18 cellular contexts compared by ENCODE assay signal in the genomic region with DNA sequence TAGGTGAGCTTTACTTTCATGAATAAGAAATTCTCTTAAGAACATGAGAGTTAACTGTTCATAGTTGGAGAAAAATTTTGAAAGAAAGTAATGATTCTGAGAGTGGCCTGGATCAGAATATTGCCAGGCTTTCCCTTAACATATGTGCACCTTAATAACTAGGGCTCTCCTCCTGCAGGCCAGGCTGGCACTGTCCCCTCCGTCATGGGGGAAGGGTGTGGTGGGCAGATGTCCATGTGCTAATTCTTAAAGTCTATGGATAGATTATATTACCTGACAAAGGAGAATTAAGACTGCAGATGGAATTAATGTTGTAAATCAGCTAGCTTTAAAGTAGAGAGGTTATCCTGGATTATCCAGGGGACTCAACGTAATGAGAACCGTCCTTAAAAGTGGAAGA. TPM values are rescaled to one million over a fixed set of nuclear protein-coding genes. Genes with fewer than 3 reads are reported as not detected.
DNase-seq lines count a peak whose midpoint lies in the region; ATAC-seq and TF ChIP-seq lines count a peak whose summit lies in the region.
"Had no signal": no experiment of that assay in that cellular context is flagged by ENCODE, and none has a peak within 500 bp of the region (broad histone marks: within the 10 kb centered on the region; RNA-seq: fewer than 3 reads in every experiment).

No MANE protein-coding gene starts in this region.

- 72% methylated on average over 3 of the region's 3 CpGs for WGBS in SK-N-SH (ENCODE audit: low lambda C conversion rate)

- H3K27me3 ChIP-seq in SK-N-SH (ENCODE audit: insufficient read depth), result no peaks in the 10 kb centered on the region
- H3K27me3 ChIP-seq: BLaER1 had no signal

- no peak for ATAC-seq in HG02678 (IDR thresholded peaks at IDR 0.05; ENCODE audit: unreplicated experiment)
- ATAC-seq: CD8-positive, alpha-beta T cell; GM23338; HCT116 had no signal

- H3K4me2 ChIP-seq in SK-N-SH, result no peak overlapping the region
- H3K4me2 ChIP-seq: BLaER1, GM23338 had no signal

- H2AFZ ChIP-seq in SK-N-SH (ENCODE audit: low read depth), result no peak overlapping the region
- H2AFZ ChIP-seq: GM23338 had no signal

- no peak overlapping the region for H3K4me3 ChIP-seq in SK-N-SH (ENCODE audit: low read depth in 2 of 2, low read length in 1 of 2)
- H3K4me3 ChIP-seq: BLaER1, GM23338 had no signal

- H3K9ac ChIP-seq in SK-N-SH, result no peak overlapping the region
- H3K9ac ChIP-seq: BLaER1 had no signal

- no peaks in the 10 kb centered on the region for H3K4me1 ChIP-seq in SK-N-SH (ENCODE audit: control insufficient read depth in 1 of 2, insufficient read depth in 2 of 2, low read depth in 1 of 2, low read length in 1 of 2)
- H3K4me1 ChIP-seq: Caco-2 had no signal

- DNase-seq in D341Med (ENCODE audit: low spot score) (peak; percentile 48), NCI-H524 treated with DMSO at 0.1 percent for 48 hours (lab: John Stamatoyannopoulos, UW) (peak; percentile 94), NCI-H82 treated with DMSO at 0.1 percent for 48 hours (lab: John Stamatoyannopoulos, UW; ENCODE audit: unreplicated experiment) (peak; percentile 93), SK-N-SH (no peak)
- no peak for DNase-seq in activated CD4-positive, alpha-beta T cell treated with anti-CD3 and anti-CD28 coated beads for 48 hours
- DNase-seq: Caco-2; CD4-positive, CD25-positive, alpha-beta regulatory T cell; CD8-positive, alpha-beta T cell; DMS53; DMS79 treated with DMSO at 0.1 percent for 48 hours; GF-D8; H9 had no signal

- no peaks in the 10 kb centered on the region for H3K36me3 ChIP-seq in SK-N-SH (replicated peaks in 1 of 2; ENCODE audit: control insufficient read depth in 1 of 2, insufficient read depth in 2 of 2, low read length in 1 of 2)
- H3K36me3 ChIP-seq: BLaER1 had no signal

- no peaks in the 10 kb centered on the region for H3K9me3 ChIP-seq in SK-N-SH
- H3K9me3 ChIP-seq: BLaER1, Caco-2 had no signal

- CTCF ChIA-PET in SK-N-SH (lab: Yijun Ruan, JAX), result interaction anchor here (0.5 to 1.4 kb wide), 3 partner anchors 15 to 1432 kb away, joined by 3 to 10 read pairs (median 3); a partner anchor contains a TSS

- H3K79me2 ChIP-seq in SK-N-SH (ENCODE audit: insufficient read depth), result no peaks in the 10 kb centered on the region

- no peak overlapping the region for H3K27ac ChIP-seq in SK-N-SH (ENCODE audit: low read depth in 2 of 2, low read length in 1 of 2)
- H3K27ac ChIP-seq: 22Rv1, BLaER1, C4-2B had no signal

- H4K20me1 ChIP-seq in SK-N-SH (ENCODE audit: insufficient read depth), result no peaks in the 10 kb centered on the region
- H4K20me1 ChIP-seq: BLaER1 had no signal

- TF ChIP-seq RAD21 in SK-N-SH (IDR thresholded peaks at IDR 0.05; ENCODE audit: low read length), result no peak

- no peak for TF ChIP-seq EP300 in SK-N-SH (IDR thresholded peaks at IDR 0.05; ENCODE audit: borderline replicate concordance in 1 of 2, low read depth in 1 of 2, low read length in 1 of 2)

- POLR2A ChIA-PET in SK-N-SH (lab: Yijun Ruan, JAX), result no interaction called here

- H3F3A ChIP-seq in SK-N-SH (replicated peaks; ENCODE audit: insufficient read depth), result no peaks in the 10 kb centered on the region

- TF ChIP-seq CTCF in SK-N-SH (IDR thresholded peaks at IDR 0.05), result no peak

- no peaks in the 10 kb centered on the region for H3K9me2 ChIP-seq in SK-N-SH

TF ChIP-seq in SK-N-SH, 30 proteins besides CTCF, POLR2A, EP300 and RAD21:
- no peak for TF ChIP-seq FOXJ3 (CRISPR knock-in tag; IDR thresholded peaks at IDR 0.05)
- no peak for TF ChIP-seq EZH2phosphoT487 (IDR thresholded peaks at IDR 0.05; ENCODE audit: borderline replicate concordance, low read depth)
- TF ChIP-seq TEAD4 (IDR thresholded peaks at IDR 0.05; ENCODE audit: borderline replicate concordance, insufficient read depth), result no peak
- no peak for TF ChIP-seq TAF1 (IDR thresholded peaks at IDR 0.05; ENCODE audit: borderline replicate concordance, low read depth, low read length)
- no peak for TF ChIP-seq MXI1 (IDR thresholded peaks at IDR 0.05; ENCODE audit: low read depth, low read length)
- TF ChIP-seq SIN3A (IDR thresholded peaks at IDR 0.05; ENCODE audit: borderline replicate concordance, low read depth, low read length), result no peak
- no peak for TF ChIP-seq FOXM1 (IDR thresholded peaks at IDR 0.05; ENCODE audit: low read depth)
- TF ChIP-seq, protein P1, sequence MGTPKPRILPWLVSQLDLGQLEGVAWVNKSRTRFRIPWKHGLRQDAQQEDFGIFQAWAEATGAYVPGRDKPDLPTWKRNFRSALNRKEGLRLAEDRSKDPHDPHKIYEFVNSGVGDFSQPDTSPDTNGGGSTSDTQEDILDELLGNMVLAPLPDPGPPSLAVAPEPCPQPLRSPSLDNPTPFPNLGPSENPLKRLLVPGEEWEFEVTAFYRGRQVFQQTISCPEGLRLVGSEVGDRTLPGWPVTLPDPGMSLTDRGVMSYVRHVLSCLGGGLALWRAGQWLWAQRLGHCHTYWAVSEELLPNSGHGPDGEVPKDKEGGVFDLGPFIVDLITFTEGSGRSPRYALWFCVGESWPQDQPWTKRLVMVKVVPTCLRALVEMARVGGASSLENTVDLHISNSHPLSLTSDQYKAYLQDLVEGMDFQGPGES (IDR thresholded peaks at IDR 0.05; ENCODE audit: low read depth, low read length), result no peak
- no peak for TF ChIP-seq FOSL2 (IDR thresholded peaks at IDR 0.05; ENCODE audit: borderline replicate concordance, low read depth)
- TF ChIP-seq, protein P2, sequence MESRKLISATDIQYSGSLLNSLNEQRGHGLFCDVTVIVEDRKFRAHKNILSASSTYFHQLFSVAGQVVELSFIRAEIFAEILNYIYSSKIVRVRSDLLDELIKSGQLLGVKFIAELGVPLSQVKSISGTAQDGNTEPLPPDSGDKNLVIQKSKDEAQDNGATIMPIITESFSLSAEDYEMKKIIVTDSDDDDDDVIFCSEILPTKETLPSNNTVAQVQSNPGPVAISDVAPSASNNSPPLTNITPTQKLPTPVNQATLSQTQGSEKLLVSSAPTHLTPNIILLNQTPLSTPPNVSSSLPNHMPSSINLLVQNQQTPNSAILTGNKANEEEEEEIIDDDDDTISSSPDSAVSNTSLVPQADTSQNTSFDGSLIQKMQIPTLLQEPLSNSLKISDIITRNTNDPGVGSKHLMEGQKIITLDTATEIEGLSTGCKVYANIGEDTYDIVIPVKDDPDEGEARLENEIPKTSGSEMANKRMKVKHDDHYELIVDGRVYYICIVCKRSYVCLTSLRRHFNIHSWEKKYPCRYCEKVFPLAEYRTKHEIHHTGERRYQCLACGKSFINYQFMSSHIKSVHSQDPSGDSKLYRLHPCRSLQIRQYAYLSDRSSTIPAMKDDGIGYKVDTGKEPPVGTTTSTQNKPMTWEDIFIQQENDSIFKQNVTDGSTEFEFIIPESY (IDR thresholded peaks at IDR 0.05; ENCODE audit: borderline replicate concordance, low read depth), result no peak
- no peak for TF ChIP-seq CHD2 (IDR thresholded peaks at IDR 0.05; ENCODE audit: low read length, partially characterized antibody)
- TF ChIP-seq, protein P3, sequence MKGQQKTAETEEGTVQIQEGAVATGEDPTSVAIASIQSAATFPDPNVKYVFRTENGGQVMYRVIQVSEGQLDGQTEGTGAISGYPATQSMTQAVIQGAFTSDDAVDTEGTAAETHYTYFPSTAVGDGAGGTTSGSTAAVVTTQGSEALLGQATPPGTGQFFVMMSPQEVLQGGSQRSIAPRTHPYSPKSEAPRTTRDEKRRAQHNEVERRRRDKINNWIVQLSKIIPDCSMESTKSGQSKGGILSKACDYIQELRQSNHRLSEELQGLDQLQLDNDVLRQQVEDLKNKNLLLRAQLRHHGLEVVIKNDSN (IDR thresholded peaks at IDR 0.05; ENCODE audit: borderline replicate concordance, low read depth), result no peak
- no peak for TF ChIP-seq JUND (IDR thresholded peaks at IDR 0.05)
- TF ChIP-seq NFIC (IDR thresholded peaks at IDR 0.05; ENCODE audit: borderline replicate concordance), result no peak
- TF ChIP-seq YY1 (IDR thresholded peaks at IDR 0.05; ENCODE audit: low read depth), result no peak
- no peak for TF ChIP-seq RCOR1 (IDR thresholded peaks at IDR 0.05; ENCODE audit: low read length)
- no peak for TF ChIP-seq GATA2 (CRISPR knock-in tag; IDR thresholded peaks at IDR 0.05)

RNA-seq across cellular contexts. Expression of a gene that starts 10.9 kb away (rescaled TPM):
- 0.18 and 0.21 TPM in 2 replicates for polyA plus RNA-seq in SK-N-SH (2012; rRNA removed)
- polyA plus RNA-seq in SK-N-SH (2012; cell fraction: cytosol; rRNA removed), result 0.12 and 0.19 TPM in 2 replicates
- polyA plus RNA-seq in SK-N-SH (2012; cell fraction: nucleus; rRNA removed), result 0.15 and 0.18 TPM in 2 replicates

RNA-seq across cellular contexts. Expression of a gene that starts 15.9 kb away (rescaled TPM):
- 15.9 and 16.7 TPM in 2 replicates for polyA plus RNA-seq in SK-N-SH (2012; rRNA removed)
- 26.2 and 36.8 TPM in 2 replicates for polyA plus RNA-seq in SK-N-SH (2012; cell fraction: cytosol; rRNA removed)
- polyA plus RNA-seq in SK-N-SH (2012; cell fraction: nucleus; rRNA removed), result 4.4 and 8.9 TPM in 2 replicates

Comparison
In these comparisons a context has a peak if more than half of its experiments do, and no peak if none do; other contexts are left out.
1. DNase-seq: peak in D341Med (single experiment), NCI-H524 treated with DMSO at 0.1 percent for 48 hours (single experiment) and NCI-H82 treated with DMSO at 0.1 percent for 48 hours (single experiment); none in activated CD4-positive, alpha-beta T cell treated with anti-CD3 and anti-CD28 coated beads for 48 hours (single experiment) and SK-N-SH (single experiment).